Comparison of ENCODE assay signal across 8 cellular contexts in genomic region chr10:31928531-31929259, GRCh38. TPM values are rescaled to one million over a fixed set of nuclear protein-coding genes. Genes with fewer than 3 reads are reported as not detected.
DNase-seq lines count a peak whose midpoint lies in the region; ATAC-seq, FAIRE-seq and TF ChIP-seq lines count a peak whose summit lies in the region.

Gene ARHGAP12, minus strand, starts transcription at chr10:31928831. Its CDS starts 19,976 bp downstream, at chr10:31908855.

- TF ChIP-seq POLR2A in GM12891 (IDR thresholded peaks at IDR 0.05; ENCODE audit: low read depth, low read length), result peak; percentile 70
- TF ChIP-seq POLR2A in NB4 (IDR thresholded peaks at IDR 0.05; ENCODE audit: extremely low read depth, insufficient read length), result peak; percentile 57

- WGBS in aorta, 2 donors, result 1% methylated on average over 72 to 99 of the region's 99 CpGs

- FAIRE-seq in GM12891 (lab: Jason Lieb, UNC), result peak; percentile 90

- H3K4me3 ChIP-seq in HFF-Myc (replicated peaks; ENCODE audit: low read depth, low read length) (peak within 1 kb of the TSS; percentile 86), NB4 (ENCODE audit: low read depth, low read length) (peak within 1 kb of the TSS; percentile 65), astrocyte of the spinal cord (ENCODE audit: low read depth, low read length) (peak within 1 kb of the TSS; percentile 86), retinal pigment epithelial cell (ENCODE audit: low read length) (peak within 1 kb of the TSS; percentile 85), aorta (ENCODE audit: low read length in 2 of 2) (peak within 1 kb of the TSS; percentile 69 to 98)

- no peak for TF ChIP-seq CTCF in HFF-Myc (IDR thresholded peaks at IDR 0.05; ENCODE audit: low read depth, low read length, missing control alignments)
- no peak for TF ChIP-seq CTCF in NB4 (IDR thresholded peaks at IDR 0.05; ENCODE audit: low read depth, low read length)
- TF ChIP-seq CTCF in astrocyte of the spinal cord (IDR thresholded peaks at IDR 0.05; ENCODE audit: low read depth, low read length), result no peak
- TF ChIP-seq CTCF in retinal pigment epithelial cell (conservative IDR thresholded peaks at IDR 0.05; ENCODE audit: low read depth, low read length), result no peak

- H3K4me1 ChIP-seq in aorta (ENCODE audit: control insufficient read depth in 1 of 2, insufficient read depth in 2 of 2, low read length in 2 of 2), result peaks cover 0 to 4% of the 10 kb centered on the region in 2 donors

- H3K36me3 ChIP-seq in aorta (ENCODE audit: control insufficient read depth in 1 of 2, insufficient read depth in 2 of 2, low read length in 1 of 2), result no peaks in the 10 kb centered on the region

- DNase-seq in GM12891 (ENCODE audit: insufficient read length, low spot score) (peak; percentile 61), HFF-Myc (ENCODE audit: extremely low read depth, low read depth) (no peak), NB4 (ENCODE audit: low read depth) (peak; percentile 84), T1000 (lab: John Stamatoyannopoulos, UW) (peak; percentile 84), astrocyte of the spinal cord (ENCODE audit: low read depth, low spot score) (peak; percentile 86), hippocampal formation (lab: John Stamatoyannopoulos, UW) (peak; percentile 31 to 79), retinal pigment epithelial cell (ENCODE audit: low read depth) (no peak), aorta (peak; percentile 93 to 97)

- no peaks in the 10 kb centered on the region for H3K9me3 ChIP-seq in aorta (ENCODE audit: control insufficient read depth, low read length)

- peak; percentile 97 for ATAC-seq in aorta (ENCODE audit: low FRiP score)

- intact Hi-C loops in aorta (cut with DNase I), result loop anchor here (2.0 to 5.0 kb wide), 2 partner anchors 46 to 66 kb away; no protein-coding TSS in a partner anchor

- in situ Hi-C loops in astrocyte of the spinal cord (cut with HindIII; ENCODE audit: low sequenced_read_pairs), result no loop called here

- peak within 1 kb of the TSS; percentile 93 to 98 for H3K27ac ChIP-seq in aorta (ENCODE audit: low read depth in 1 of 2, low read length in 2 of 2)

- H3K27me3 ChIP-seq in aorta (ENCODE audit: control insufficient read depth in 1 of 2, insufficient read depth in 2 of 2, low read length in 1 of 2), result no peaks in the 10 kb centered on the region

TF ChIP-seq in GM12891, 5 proteins besides CTCF, POLR2A, EP300 and RAD21:
- no peak for TF ChIP-seq POU2F2 (IDR thresholded peaks at IDR 0.05; ENCODE audit: low read depth, low read length)
- TF ChIP-seq POLR2AphosphoS5 (IDR thresholded peaks at IDR 0.05; ENCODE audit: low read depth, low read length), result no peak
- no peak for TF ChIP-seq TAF1 (IDR thresholded peaks at IDR 0.05; ENCODE audit: low read depth, low read length)
- no peak for TF ChIP-seq SPI1 (IDR thresholded peaks at IDR 0.05; ENCODE audit: low read depth, low read length)
- TF ChIP-seq PAX5 (IDR thresholded peaks at IDR 0.05; ENCODE audit: insufficient read depth, low read length, severe bottlenecking), result no peak

RNA-seq across cellular contexts. Expression of gene ARHGAP12, which starts in this region (rescaled TPM):
- polyA plus RNA-seq in GM12891 (2012; ENCODE audit: low read depth, missing spikeins), result 4.4 TPM
- 10 to 100 TPM; 23.6 to 34.6 TPM for total RNA-seq in aorta
- 10 to 100 TPM; 17.0 to 17.4 TPM for polyA plus RNA-seq in aorta

Comparison
In these comparisons a context has a peak if more than half of its experiments do, and no peak if none do; other contexts are left out.
1. DNase-seq: peak in GM12891 (single experiment), NB4 (single experiment), T1000 (single experiment), astrocyte of the spinal cord (single experiment), hippocampal formation (2 of 2) and aorta (2 of 2); none in HFF-Myc (single experiment) and retinal pigment epithelial cell (single experiment).
2. Peak in every context shown above with its lines, with median percentiles within 50 percentile points of each other: H3K4me3 ChIP-seq.